Comparison of ENCODE assay signal across 8 cellular contexts in genomic region chr2:221572180-221572820, GRCh38. TPM values are rescaled to one million over a fixed set of nuclear protein-coding genes. Genes with fewer than 3 reads are reported as not detected.
A peak's percentile ranks its signal among the peaks of the same experiment; 100 is the strongest.
DNase-seq lines count a peak whose midpoint lies in the region; ATAC-seq and TF ChIP-seq lines count a peak whose summit lies in the region.

EPHA4 (minus strand) TSS chr2:221572304; CDS start chr2:221572248, 56 bp downstream.

- H3K4me1 ChIP-seq in osteoblast (ENCODE audit: insufficient read depth, low read length) (peaks cover 14% of the 10 kb centered on the region), suprapubic skin (peaks cover 49% of the 10 kb centered on the region)

- H3K9me3 ChIP-seq in osteoblast (ENCODE audit: low read depth, low read length) (no peaks in the 10 kb centered on the region), suprapubic skin (no peaks in the 10 kb centered on the region)

- peaks cover 62% of the 10 kb centered on the region for H3K27me3 Mint-ChIP-seq in activated naive CD8-positive, alpha-beta T cell treated with anti-CD3 and anti-CD28 coated beads, Interleukin-2, amount 10 ng/mL, durations not matched to agents 7 days and 5 days
- peaks cover 10% of the 10 kb centered on the region for H3K27me3 Mint-ChIP-seq in glutamatergic neuron (ENCODE audit: unreplicated experiment)

- TF ChIP-seq EP300 in suprapubic skin (IDR thresholded peaks at IDR 0.05): no peak

- no peaks in the 10 kb centered on the region for H3K36me3 Mint-ChIP-seq in activated naive CD8-positive, alpha-beta T cell treated with anti-CD3 and anti-CD28 coated beads, Interleukin-2, amount 10 ng/mL, durations not matched to agents 7 days and 5 days
- H3K36me3 Mint-ChIP-seq in glutamatergic neuron (ENCODE audit: unreplicated experiment): peaks cover 5% of the 10 kb centered on the region

- TF ChIP-seq CTCF in glutamatergic neuron (IDR thresholded peaks at IDR 0.05; ENCODE audit: partially characterized antibody, unreplicated experiment) (no peak), osteoblast (IDR thresholded peaks at IDR 0.05; ENCODE audit: extremely low read depth, low read depth, low read length) (no peak), suprapubic skin (IDR thresholded peaks at IDR 0.05) (peak in 1 of 2 donors; percentile 19)

- peak within 1 kb of the TSS; percentile 99 for H3K4me2 ChIP-seq in osteoblast (ENCODE audit: insufficient read depth, low read length)

- POLR2A ChIA-PET in activated naive CD8-positive, alpha-beta T cell treated with anti-CD3 and anti-CD28 coated beads, Interleukin-2, amount 10 ng/mL, durations not matched to agents 7 days and 5 days (lab: Charles Lee): interaction anchor here (1.0 kb wide), 1 partner anchor 55 kb away, joined by 3 read pairs; no protein-coding TSS in a partner anchor

- H2AFZ ChIP-seq in osteoblast (ENCODE audit: low read length): peak within 1 kb of the TSS; percentile 91

- H3K36me3 ChIP-seq in osteoblast (ENCODE audit: insufficient read depth, low read length) (no peaks in the 10 kb centered on the region), suprapubic skin (no peaks in the 10 kb centered on the region)

- no peaks in the 10 kb centered on the region for H4K20me1 ChIP-seq in osteoblast (ENCODE audit: insufficient read depth, low read length)

- H3K27me3 ChIP-seq in osteoblast (ENCODE audit: insufficient read depth, low read length): peaks cover 15% of the 10 kb centered on the region
- peaks cover 17% of the 10 kb centered on the region for H3K27me3 ChIP-seq in suprapubic skin

- H3K4me3 Mint-ChIP-seq in activated naive CD8-positive, alpha-beta T cell treated with anti-CD3 and anti-CD28 coated beads, Interleukin-2, amount 10 ng/mL, durations not matched to agents 7 days and 5 days: peak within 1 kb of the TSS; percentile 81
- H3K4me3 Mint-ChIP-seq in glutamatergic neuron (ENCODE audit: unreplicated experiment): peak within 1 kb of the TSS; percentile 98

- WGBS in suprapubic skin: 0% methylated on average over 36 of the region's 59 CpGs

- no peak within 1 kb of the TSS for H3K27ac Mint-ChIP-seq in activated naive CD8-positive, alpha-beta T cell treated with anti-CD3 and anti-CD28 coated beads, Interleukin-2, amount 10 ng/mL, durations not matched to agents 7 days and 5 days
- H3K27ac Mint-ChIP-seq in glutamatergic neuron (ENCODE audit: unreplicated experiment): peak within 1 kb of the TSS; percentile 84

- peak within 1 kb of the TSS; percentile 80 for H3K4me3 ChIP-seq in osteoblast (ENCODE audit: insufficient read depth, low read length)
- H3K4me3 ChIP-seq in suprapubic skin: peak within 1 kb of the TSS; percentile 94

- ATAC-seq in activated naive CD8-positive, alpha-beta T cell treated with anti-CD3 and anti-CD28 coated beads, Interleukin-2, amount 10 ng/mL, durations not matched to agents 7 days and 5 days (ENCODE audit: low read depth): peak; percentile 89

- H3K27ac ChIP-seq in osteoblast (ENCODE audit: low read depth, low read length) (peak within 1 kb of the TSS; percentile 51), suprapubic skin (peak within 1 kb of the TSS; percentile 91)

- peak; percentile 90 for DNase-seq in Daoy (ENCODE audit: low read depth)
- peak; percentile 74 for DNase-seq in GOT3 (lab: John Stamatoyannopoulos, UW)
- DNase-seq in LoVo (ENCODE audit: low spot score): peak; percentile 85
- peak; percentile 28 for DNase-seq in SKM-1 (lab: John Stamatoyannopoulos, UW; ENCODE audit: unreplicated experiment)
- peak; percentile 86 for DNase-seq in activated naive CD8-positive, alpha-beta T cell treated with anti-CD3 and anti-CD28 coated beads, Interleukin-2, amount 10 ng/mL, durations not matched to agents 7 days and 5 days
- peak; percentile 90 for DNase-seq in glutamatergic neuron
- peak; percentile 98 for DNase-seq in osteoblast (ENCODE audit: insufficient read length, low spot score, missing footprints)
- DNase-seq in suprapubic skin (ENCODE audit: low spot score in 2 of 2): peak; percentile 88 to 90

- H3K4me1 Mint-ChIP-seq in activated naive CD8-positive, alpha-beta T cell treated with anti-CD3 and anti-CD28 coated beads, Interleukin-2, amount 10 ng/mL, durations not matched to agents 7 days and 5 days: peaks cover 19% of the 10 kb centered on the region
- H3K4me1 Mint-ChIP-seq in glutamatergic neuron (ENCODE audit: low read depth, unreplicated experiment): peaks cover 32% of the 10 kb centered on the region

- TF ChIP-seq POLR2A in suprapubic skin (IDR thresholded peaks at IDR 0.05): no peak

- no peaks in the 10 kb centered on the region for H3K79me2 ChIP-seq in osteoblast (ENCODE audit: insufficient read depth, low read length)

- no peaks in the 10 kb centered on the region for H3K9me3 Mint-ChIP-seq in activated naive CD8-positive, alpha-beta T cell treated with anti-CD3 and anti-CD28 coated beads, Interleukin-2, amount 10 ng/mL, durations not matched to agents 7 days and 5 days
- peaks cover 8% of the 10 kb centered on the region for H3K9me3 Mint-ChIP-seq in glutamatergic neuron (ENCODE audit: unreplicated experiment)

RNA-seq across cellular contexts. Expression of gene EPHA4, which starts in this region (rescaled TPM):
- total RNA-seq in Daoy (2014; rRNA removed; shearing (Covaris generic)): 5.1 and 7.5 TPM in 2 replicates
- 10 to 100 TPM; 32.8 to 36.4 TPM for total RNA-seq in activated naive CD8-positive, alpha-beta T cell treated with anti-CD3 and anti-CD28 coated beads, Interleukin-2, amount 10 ng/mL, durations not matched to agents 7 days and 5 days
- total RNA-seq in glutamatergic neuron (ENCODE audit: unreplicated experiment) (57.2 TPM), osteoblast (12.7 and 15.9 TPM in 2 replicates), suprapubic skin (10 to 100 TPM; 49.9 to 70.6 (median 67.8) TPM)

Comparison
In these comparisons a context has a peak if more than half of its experiments do, and no peak if none do; other contexts are left out.
1. Peak in every context shown above with its lines: DNase-seq, ATAC-seq, H3K4me3 ChIP-seq and H3K27ac ChIP-seq.
2. DNase-seq: peak in every context shown above with its lines; median percentile 98 in osteoblast; 90 in Daoy; 90 in glutamatergic neuron; 89 in suprapubic skin; 86 in activated naive CD8-positive, alpha-beta T cell treated with anti-CD3 and anti-CD28 coated beads, Interleukin-2, amount 10 ng/mL, durations not matched to agents 7 days and 5 days; 85 in LoVo; 74 in GOT3; 28 in SKM-1.